2 cellular contexts compared by ENCODE assay signal in genomic region chr21:45476582-45476981, GRCh38.
TF ChIP-seq lines count a peak whose summit lies in the region.

No MANE protein-coding gene starts in this region.

TF ChIP-seq in IMR-90, 13 proteins besides CTCF, POLR2A, EP300 and RAD21:
- TF ChIP-seq RCOR1 (IDR thresholded peaks at IDR 0.05; ENCODE audit: insufficient replicate concordance, low read length) (no peak), MAZ (IDR thresholded peaks at IDR 0.05; ENCODE audit: borderline replicate concordance, low read depth, low read length) (no peak), MAFK (IDR thresholded peaks at IDR 0.05; ENCODE audit: low read depth, low read length) (no peak), CEBPB (IDR thresholded peaks at IDR 0.05; ENCODE audit: low read depth, low read length) (no peak), SMC3 (IDR thresholded peaks at IDR 0.05; ENCODE audit: low read depth, low read length) (no peak), FOS (IDR thresholded peaks at IDR 0.05; ENCODE audit: low read depth, low read length) (no peak), CHD1 (IDR thresholded peaks at IDR 0.05; ENCODE audit: low read depth, low read length) (no peak), NFE2L2 (IDR thresholded peaks at IDR 0.05; ENCODE audit: low read depth, low read length) (no peak)

TF ChIP-seq in K562, 482 proteins besides CTCF, POLR2A, EP300 and RAD21:
- TF ChIP-seq EWSR1 (IDR thresholded peaks at IDR 0.05; ENCODE audit: borderline replicate concordance, low read depth, partially characterized antibody) = no peak
- no peak for TF ChIP-seq NR1H2 (CRISPR knock-in tag; IDR thresholded peaks at IDR 0.05)
- TF ChIP-seq EGR1 (conservative IDR thresholded peaks at IDR 0.05) = no peak
- TF ChIP-seq ARHGAP35 (IDR thresholded peaks at IDR 0.05; ENCODE audit: partially characterized antibody) = peak; percentile 60
- TF ChIP-seq THRAP3 (IDR thresholded peaks at IDR 0.05; ENCODE audit: borderline replicate concordance) = no peak
- no peak for TF ChIP-seq SMAD1 (IDR thresholded peaks at IDR 0.05; ENCODE audit: low read depth, low read length, partially characterized antibody)
- TF ChIP-seq HLTF (IDR thresholded peaks at IDR 0.05) = 0 out of 2 replicates have a peak, but pooled peaks have one; percentile 26
- TF ChIP-seq NKRF (IDR thresholded peaks at IDR 0.05; ENCODE audit: borderline replicate concordance) = peak; percentile 37; the same call in 1 of the 2 replicates
- TF ChIP-seq MIER1 (IDR thresholded peaks at IDR 0.05; ENCODE audit: low read depth) = 0 out of 2 replicates have a peak, but pooled peaks have one; percentile 36
- TF ChIP-seq MYBL2 (IDR thresholded peaks at IDR 0.05; ENCODE audit: low read depth) = no peak; the same call in 1 of the 2 replicates
- TF ChIP-seq MYBL2 (CRISPR knock-in tag; IDR thresholded peaks at IDR 0.05; ENCODE audit: borderline replicate concordance) = 0 out of 2 replicates have a peak, but pooled peaks have one; percentile 57
- TF ChIP-seq LARP7 (IDR thresholded peaks at IDR 0.05) = no peak
- TF ChIP-seq NCOR1 (IDR thresholded peaks at IDR 0.05) = no peak
- peak; percentile 60; the same call in 1 of the 2 replicates for TF ChIP-seq ZBTB26 (CRISPR knock-in tag; IDR thresholded peaks at IDR 0.05)
- TF ChIP-seq, protein P1, sequence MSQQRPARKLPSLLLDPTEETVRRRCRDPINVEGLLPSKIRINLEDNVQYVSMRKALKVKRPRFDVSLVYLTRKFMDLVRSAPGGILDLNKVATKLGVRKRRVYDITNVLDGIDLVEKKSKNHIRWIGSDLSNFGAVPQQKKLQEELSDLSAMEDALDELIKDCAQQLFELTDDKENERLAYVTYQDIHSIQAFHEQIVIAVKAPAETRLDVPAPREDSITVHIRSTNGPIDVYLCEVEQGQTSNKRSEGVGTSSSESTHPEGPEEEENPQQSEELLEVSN (IDR thresholded peaks at IDR 0.05; ENCODE audit: borderline replicate concordance in 1 of 2, extremely low read depth in 1 of 2, insufficient read depth in 1 of 2, insufficient read length in 1 of 2, low read depth in 1 of 2, low read length in 1 of 2, poor library complexity in 1 of 2, severe bottlenecking in 1 of 2) = no peak
- TF ChIP-seq MYNN (IDR thresholded peaks at IDR 0.05) = no peak
- TF ChIP-seq MYNN (CRISPR knock-in tag; IDR thresholded peaks at IDR 0.05) = no peak
- no peak for TF ChIP-seq MECOM (CRISPR knock-in tag; IDR thresholded peaks at IDR 0.05)
- no peak for TF ChIP-seq KLF16 (IDR thresholded peaks at IDR 0.05)
- no peak for TF ChIP-seq RBM25 (IDR thresholded peaks at IDR 0.05; ENCODE audit: low read depth, low read length, severe bottlenecking)
- no peak for TF ChIP-seq ZNF431 (CRISPR knock-in tag; IDR thresholded peaks at IDR 0.05)
- TF ChIP-seq, protein P2, sequence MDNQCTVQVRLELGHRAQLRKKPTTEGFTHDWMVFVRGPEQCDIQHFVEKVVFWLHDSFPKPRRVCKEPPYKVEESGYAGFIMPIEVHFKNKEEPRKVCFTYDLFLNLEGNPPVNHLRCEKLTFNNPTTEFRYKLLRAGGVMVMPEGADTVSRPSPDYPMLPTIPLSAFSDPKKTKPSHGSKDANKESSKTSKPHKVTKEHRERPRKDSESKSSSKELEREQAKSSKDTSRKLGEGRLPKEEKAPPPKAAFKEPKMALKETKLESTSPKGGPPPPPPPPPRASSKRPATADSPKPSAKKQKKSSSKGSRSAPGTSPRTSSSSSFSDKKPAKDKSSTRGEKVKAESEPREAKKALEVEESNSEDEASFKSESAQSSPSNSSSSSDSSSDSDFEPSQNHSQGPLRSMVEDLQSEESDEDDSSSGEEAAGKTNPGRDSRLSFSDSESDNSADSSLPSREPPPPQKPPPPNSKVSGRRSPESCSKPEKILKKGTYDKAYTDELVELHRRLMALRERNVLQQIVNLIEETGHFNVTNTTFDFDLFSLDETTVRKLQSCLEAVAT (IDR thresholded peaks at IDR 0.05) = peak in 1 of 2 experiments; percentile 65; a peak in 1 of 4 replicates
- no peak for TF ChIP-seq YY1 (IDR thresholded peaks at IDR 0.05; ENCODE audit: borderline replicate concordance in 1 of 3, control insufficient read depth in 1 of 3, extremely low read depth in 1 of 3, insufficient read depth in 3 of 3, insufficient read length in 1 of 3, insufficient replicate concordance in 2 of 3, low read depth in 1 of 3, low read length in 2 of 3)
- TF ChIP-seq ZNF583 (CRISPR knock-in tag; IDR thresholded peaks at IDR 0.05) = no peak
- 0 out of 2 replicates have a peak, but pooled peaks have one; percentile 35 for TF ChIP-seq HDGF (IDR thresholded peaks at IDR 0.05)
- TF ChIP-seq, protein P3, sequence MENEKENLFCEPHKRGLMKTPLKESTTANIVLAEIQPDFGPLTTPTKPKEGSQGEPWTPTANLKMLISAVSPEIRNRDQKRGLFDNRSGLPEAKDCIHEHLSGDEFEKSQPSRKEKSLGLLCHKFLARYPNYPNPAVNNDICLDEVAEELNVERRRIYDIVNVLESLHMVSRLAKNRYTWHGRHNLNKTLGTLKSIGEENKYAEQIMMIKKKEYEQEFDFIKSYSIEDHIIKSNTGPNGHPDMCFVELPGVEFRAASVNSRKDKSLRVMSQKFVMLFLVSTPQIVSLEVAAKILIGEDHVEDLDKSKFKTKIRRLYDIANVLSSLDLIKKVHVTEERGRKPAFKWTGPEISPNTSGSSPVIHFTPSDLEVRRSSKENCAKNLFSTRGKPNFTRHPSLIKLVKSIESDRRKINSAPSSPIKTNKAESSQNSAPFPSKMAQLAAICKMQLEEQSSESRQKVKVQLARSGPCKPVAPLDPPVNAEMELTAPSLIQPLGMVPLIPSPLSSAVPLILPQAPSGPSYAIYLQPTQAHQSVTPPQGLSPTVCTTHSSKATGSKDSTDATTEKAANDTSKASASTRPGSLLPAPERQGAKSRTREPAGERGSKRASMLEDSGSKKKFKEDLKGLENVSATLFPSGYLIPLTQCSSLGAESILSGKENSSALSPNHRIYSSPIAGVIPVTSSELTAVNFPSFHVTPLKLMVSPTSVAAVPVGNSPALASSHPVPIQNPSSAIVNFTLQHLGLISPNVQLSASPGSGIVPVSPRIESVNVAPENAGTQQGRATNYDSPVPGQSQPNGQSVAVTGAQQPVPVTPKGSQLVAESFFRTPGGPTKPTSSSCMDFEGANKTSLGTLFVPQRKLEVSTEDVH (IDR thresholded peaks at IDR 0.05; ENCODE audit: low read depth, partially characterized antibody) = no peak
- no peak for TF ChIP-seq PTRF (tag; IDR thresholded peaks at IDR 0.05)
- no peak for TF ChIP-seq ZNF507 (tag; conservative IDR thresholded peaks at IDR 0.05)
- TF ChIP-seq, protein P4, sequence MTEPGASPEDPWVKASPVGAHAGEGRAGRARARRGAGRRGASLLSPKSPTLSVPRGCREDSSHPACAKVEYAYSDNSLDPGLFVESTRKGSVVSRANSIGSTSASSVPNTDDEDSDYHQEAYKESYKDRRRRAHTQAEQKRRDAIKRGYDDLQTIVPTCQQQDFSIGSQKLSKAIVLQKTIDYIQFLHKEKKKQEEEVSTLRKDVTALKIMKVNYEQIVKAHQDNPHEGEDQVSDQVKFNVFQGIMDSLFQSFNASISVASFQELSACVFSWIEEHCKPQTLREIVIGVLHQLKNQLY (CRISPR knock-in tag; conservative IDR thresholded peaks at IDR 0.05) = no peak
- no peak for TF ChIP-seq ZNF639 (CRISPR knock-in tag; conservative IDR thresholded peaks at IDR 0.05 in 1 of 2, IDR thresholded peaks at IDR 0.05 in 1 of 2)
- no peak for TF ChIP-seq TBL1XR1 (IDR thresholded peaks at IDR 0.05; ENCODE audit: low read length in 2 of 2)
- TF ChIP-seq HDAC1 (IDR thresholded peaks at IDR 0.05) = peak in 1 of 2 experiments; percentile 36; a peak in 1 of 4 replicates
- TF ChIP-seq PHF20 (IDR thresholded peaks at IDR 0.05; ENCODE audit: partially characterized antibody) = peak; percentile 73
- no peak for TF ChIP-seq WHSC1 (IDR thresholded peaks at IDR 0.05; ENCODE audit: low read length)
- TF ChIP-seq POLR2B (IDR thresholded peaks at IDR 0.05; ENCODE audit: low read depth, partially characterized antibody) = no peak
- no peak for TF ChIP-seq MAFK (IDR thresholded peaks at IDR 0.05; ENCODE audit: low read length)
